In genomic region chrY:8495243-8495642, GRCh38 we compare ENCODE assay signal across 3 cellular contexts.
"Had no signal": no experiment of that assay in that cellular context is flagged by ENCODE, and none has a peak within 500 bp of the region (broad histone marks: within the 10 kb centered on the region; RNA-seq: fewer than 3 reads in every experiment).

No MANE protein-coding gene starts in this region.

- H3K4me3 ChIP-seq: GM12878 had no signal

- DNase-seq: GDM1, GF-D8 had no signal

- ATAC-seq: GM12878 had no signal
